8 cellular contexts compared by ENCODE assay signal in the genomic region with DNA sequence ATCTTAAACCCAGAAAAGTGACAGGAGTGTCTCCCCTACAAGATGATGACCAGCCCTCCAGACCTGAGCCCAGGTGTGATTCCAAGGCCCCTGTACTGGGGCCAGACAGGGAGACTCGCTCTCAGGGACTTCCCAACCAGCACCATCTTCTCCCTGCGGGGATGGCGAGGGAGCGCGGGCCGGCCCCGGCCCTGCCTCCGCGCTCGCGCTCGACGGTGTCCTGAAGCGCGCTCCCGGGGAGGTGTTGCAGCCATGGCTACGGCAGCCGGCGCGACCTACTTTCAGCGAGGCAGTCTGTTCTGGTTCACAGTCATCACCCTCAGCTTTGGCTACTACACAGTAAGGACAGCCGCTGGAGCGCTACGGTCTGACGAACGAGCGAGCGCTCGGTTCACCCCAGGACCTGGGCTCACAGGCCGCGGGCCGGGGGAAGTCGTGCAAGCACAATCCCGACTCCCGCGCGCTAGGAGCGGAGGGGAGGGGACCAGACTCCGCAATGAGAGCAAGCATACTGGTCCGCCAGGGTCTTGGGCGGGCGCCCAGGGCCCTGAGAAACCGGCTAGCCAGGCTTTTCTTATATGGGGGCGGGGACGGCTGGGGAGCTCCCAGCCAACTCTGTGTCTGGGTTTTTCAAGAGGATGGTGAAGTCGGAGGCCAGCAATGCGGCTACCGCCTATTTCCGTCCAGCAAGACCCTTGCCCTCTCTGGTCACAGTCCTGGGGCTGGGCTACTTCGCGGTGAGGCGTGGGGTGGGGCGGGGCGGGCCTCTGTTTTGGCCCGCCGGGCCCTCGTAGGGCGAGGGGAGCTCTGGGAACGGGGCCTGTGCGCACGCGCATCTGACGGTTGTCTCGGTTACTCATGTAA. TPM values are rescaled to one million over a fixed set of nuclear protein-coding genes. Genes with fewer than 3 reads are reported as not detected.
DNase-seq lines count a peak whose midpoint lies in the region; ATAC-seq and TF ChIP-seq lines count a peak whose summit lies in the region.

A gene with protein sequence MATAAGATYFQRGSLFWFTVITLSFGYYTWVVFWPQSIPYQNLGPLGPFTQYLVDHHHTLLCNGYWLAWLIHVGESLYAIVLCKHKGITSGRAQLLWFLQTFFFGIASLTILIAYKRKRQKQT (plus strand): TSS at position 218 of the 864 bp plus-strand sequence. CDS start 35 bp downstream, at position 253.

- peak within 1 kb of the TSS; percentile 91 for H3K9ac ChIP-seq in parathyroid adenoma

- H3K79me2 ChIP-seq in parathyroid adenoma = no peaks in the 10 kb centered on the region

- H3K4me1 ChIP-seq in parathyroid adenoma (no peaks in the 10 kb centered on the region), tibial artery (peaks cover 0 to 16% (median 8%) of the 10 kb centered on the region in 4 donors)

- no peaks in the 10 kb centered on the region for H3K36me3 ChIP-seq in parathyroid adenoma (ENCODE audit: control insufficient read depth, insufficient read depth, low read length)
- peaks cover 4 to 13% (median 8%) of the 10 kb centered on the region in 3 donors for H3K36me3 ChIP-seq in tibial artery

- peak within 1 kb of the TSS; percentile 100 for H3K4me2 ChIP-seq in parathyroid adenoma (ENCODE audit: low read length)

- H3K27me3 ChIP-seq in parathyroid adenoma (ENCODE audit: control insufficient read depth, insufficient read depth, low read length) (no peaks in the 10 kb centered on the region), tibial artery (no peaks in the 10 kb centered on the region)

- H3K27ac ChIP-seq in parathyroid adenoma = peak within 1 kb of the TSS; percentile 98
- H3K27ac ChIP-seq in tibial artery = peak within 1 kb of the TSS; percentile 96

- H3K4me3 ChIP-seq in GM12864 (ENCODE audit: low read depth, low read length) (peak within 1 kb of the TSS; percentile 74), parathyroid adenoma (ENCODE audit: low read depth, low read length) (peak within 1 kb of the TSS; percentile 96), tibial artery (peak within 1 kb of the TSS; percentile 88 to 89)

- ATAC-seq in HG02610 (IDR thresholded peaks at IDR 0.05; ENCODE audit: unreplicated experiment) (peak; percentile 81), Right ventricle myocardium superior (ENCODE audit: poor library complexity) (peak; percentile 98)

- peak within 1 kb of the TSS; percentile 100 for H2AFZ ChIP-seq in parathyroid adenoma

- intact Hi-C loops in Right ventricle myocardium superior (cut with DNase I) (loop anchor here (10.0 kb wide), 1 partner anchor 56 kb away; the partner anchor contains the start of gene PLAC9), tibial artery (cut with DNase I; ENCODE audit: low total_unique reads) (no loop called here)

- DNase-seq in GM12864 (ENCODE audit: low read depth) = peak; percentile 79
- DNase-seq in NCI-H1092 (lab: John Stamatoyannopoulos, UW) = peak; percentile 72
- DNase-seq in SW 1271 (lab: John Stamatoyannopoulos, UW) = peak; percentile 63 to 85
- DNase-seq in activated naive CD8-positive, alpha-beta T cell treated with anti-CD3 and anti-CD28 coated beads, Interleukin-2, amount 50 U/mL, for 16 hours (ENCODE audit: low read depth, low spot score) = peak; percentile 65
- peak; percentile 97 for DNase-seq in Right ventricle myocardium superior
- peak; percentile 90 to 95 for DNase-seq in tibial artery

- H3K9me3 ChIP-seq in parathyroid adenoma (ENCODE audit: control insufficient read depth, low read length) = no peaks in the 10 kb centered on the region
- H3K9me3 ChIP-seq in tibial artery = no peaks in the 10 kb centered on the region

- no peak for TF ChIP-seq CTCF in GM12864 (IDR thresholded peaks at IDR 0.05; ENCODE audit: low read depth, low read length, missing control alignments)
- no peak for TF ChIP-seq CTCF in parathyroid adenoma (IDR thresholded peaks at IDR 0.05)
- no peak for TF ChIP-seq CTCF in tibial artery (IDR thresholded peaks at IDR 0.05)

RNA-seq across cellular contexts. Expression of the gene that starts here (rescaled TPM):
- total RNA-seq in Right ventricle myocardium superior = 7.6 TPM

Comparison
In these comparisons a context has a peak if more than half of its experiments do, and no peak if none do; other contexts are left out.
1. Peak in every context shown above with its lines: DNase-seq, ATAC-seq, H3K4me3 ChIP-seq and H3K27ac ChIP-seq.